Comparison of ENCODE assay signal across 7 cellular contexts in genomic region chr9:83537331-83538171, GRCh38. TPM values are rescaled to one million over a fixed set of nuclear protein-coding genes. Genes with fewer than 3 reads are reported as not detected.
A peak's percentile ranks its signal among the peaks of the same experiment; 100 is the strongest.
DNase-seq lines count a peak whose midpoint lies in the region; ATAC-seq and TF ChIP-seq lines count a peak whose summit lies in the region.

No MANE protein-coding gene starts in this region.

- H3K9me3 Mint-ChIP-seq in activated CD4-positive, alpha-beta memory T cell treated with anti-CD3 and anti-CD28 coated beads, Interleukin-2, amount 10 ng/mL, durations not matched to agents 7 days and 5 days = no peaks in the 10 kb centered on the region

- H3K27ac ChIP-seq in lower lobe of right lung = peak overlapping the region; percentile 67
- no peak overlapping the region for H3K27ac ChIP-seq in thymus (ENCODE audit: low read depth)

- H3K4me1 Mint-ChIP-seq in activated CD4-positive, alpha-beta memory T cell treated with anti-CD3 and anti-CD28 coated beads, Interleukin-2, amount 10 ng/mL, durations not matched to agents 7 days and 5 days = peaks cover 4% of the 10 kb centered on the region

- H3K27ac Mint-ChIP-seq in activated CD4-positive, alpha-beta memory T cell treated with anti-CD3 and anti-CD28 coated beads, Interleukin-2, amount 10 ng/mL, durations not matched to agents 7 days and 5 days = no peak overlapping the region

- H3K27me3 Mint-ChIP-seq in activated CD4-positive, alpha-beta memory T cell treated with anti-CD3 and anti-CD28 coated beads, Interleukin-2, amount 10 ng/mL, durations not matched to agents 7 days and 5 days = peaks cover 33% of the 10 kb centered on the region

- peak; percentile 27 to 40 for ATAC-seq in lower lobe of right lung
- no peak for ATAC-seq in HG02970 (IDR thresholded peaks at IDR 0.05; ENCODE audit: low FRiP score, unreplicated experiment)

- peak overlapping the region; percentile 41 for H3K4me3 ChIP-seq in Jurkat, Clone E6-1 (ENCODE audit: low read length)
- peak overlapping the region; percentile 64 for H3K4me3 ChIP-seq in choroid plexus epithelial cell (ENCODE audit: low read depth, low read length)
- peak overlapping the region; percentile 66 for H3K4me3 ChIP-seq in lower lobe of right lung
- H3K4me3 ChIP-seq in thymus (ENCODE audit: low read length) = peak overlapping the region; percentile 35

- H3K4me3 Mint-ChIP-seq in activated CD4-positive, alpha-beta memory T cell treated with anti-CD3 and anti-CD28 coated beads, Interleukin-2, amount 10 ng/mL, durations not matched to agents 7 days and 5 days = no peak overlapping the region

- H3K4me1 ChIP-seq in lower lobe of right lung = peaks cover 17% of the 10 kb centered on the region
- H3K4me1 ChIP-seq in thymus (ENCODE audit: control insufficient read depth, insufficient read depth, low read length) = no peaks in the 10 kb centered on the region

- POLR2A ChIA-PET in activated CD4-positive, alpha-beta memory T cell treated with anti-CD3 and anti-CD28 coated beads, Interleukin-2, amount 10 ng/mL, durations not matched to agents 7 days and 5 days (lab: Charles Lee) = interaction anchor here (0.6 kb wide), 1 partner anchor 11 kb away, joined by 3 read pairs; no protein-coding TSS in a partner anchor

- peaks cover 26% of the 10 kb centered on the region for H3K27me3 ChIP-seq in lower lobe of right lung (ENCODE audit: low read depth)
- H3K27me3 ChIP-seq in thymus (ENCODE audit: control insufficient read depth, insufficient read depth) = peaks cover 31% of the 10 kb centered on the region

- TF ChIP-seq CTCF in choroid plexus epithelial cell (conservative IDR thresholded peaks at IDR 0.05; ENCODE audit: low read depth, low read length) (no peak), lower lobe of right lung (IDR thresholded peaks at IDR 0.05) (no peak)

- CTCF ChIA-PET in activated CD4-positive, alpha-beta memory T cell treated with anti-CD3 and anti-CD28 coated beads, Interleukin-2, amount 10 ng/mL, durations not matched to agents 7 days and 5 days (lab: Charles Lee) = interaction anchor here (1.3 kb wide), 1 partner anchor 203 kb away, joined by 6 read pairs; no protein-coding TSS in a partner anchor

- H3K36me3 ChIP-seq in lower lobe of right lung (no peaks in the 10 kb centered on the region), thymus (ENCODE audit: control insufficient read depth, insufficient read depth) (no peaks in the 10 kb centered on the region)

- no peaks in the 10 kb centered on the region for H3K36me3 Mint-ChIP-seq in activated CD4-positive, alpha-beta memory T cell treated with anti-CD3 and anti-CD28 coated beads, Interleukin-2, amount 10 ng/mL, durations not matched to agents 7 days and 5 days (ENCODE audit: low read depth)

- no peak for DNase-seq in Jurkat, Clone E6-1 (ENCODE audit: low read depth, low spot score)
- DNase-seq in choroid plexus epithelial cell (ENCODE audit: low read depth) = peak; percentile 38
- no peak for DNase-seq in lower lobe of right lung
- DNase-seq in RKO (ENCODE audit: low spot score) = no peak
- DNase-seq in activated CD4-positive, alpha-beta memory T cell treated with anti-CD3 and anti-CD28 coated beads, Interleukin-2, amount 10 ng/mL, durations not matched to agents 7 days and 5 days = no peak

- intact Hi-C loops in lower lobe of right lung (cut with DNase I) = no loop called here

- no peaks in the 10 kb centered on the region for H3K9me3 ChIP-seq in lower lobe of right lung
- no peaks in the 10 kb centered on the region for H3K9me3 ChIP-seq in thymus (ENCODE audit: control insufficient read depth)

- WGBS in thymus = 7% methylated on average over 63 of the region's 63 CpGs

RNA-seq across cellular contexts. Expression of gene FRMD3, which starts 0.7 kb away (rescaled TPM):
- polyA plus RNA-seq in Jurkat, Clone E6-1 (2012; ENCODE audit: insufficient read depth, insufficient read length) = 0.17 TPM
- total RNA-seq in lower lobe of right lung = 9.7 TPM
- 1.3 TPM for polyA plus RNA-seq in thymus
- total RNA-seq in activated CD4-positive, alpha-beta memory T cell treated with anti-CD3 and anti-CD28 coated beads, Interleukin-2, amount 10 ng/mL, durations not matched to agents 7 days and 5 days = under 1 TPM; 0.23 to 0.30 TPM
